In the genomic region with DNA sequence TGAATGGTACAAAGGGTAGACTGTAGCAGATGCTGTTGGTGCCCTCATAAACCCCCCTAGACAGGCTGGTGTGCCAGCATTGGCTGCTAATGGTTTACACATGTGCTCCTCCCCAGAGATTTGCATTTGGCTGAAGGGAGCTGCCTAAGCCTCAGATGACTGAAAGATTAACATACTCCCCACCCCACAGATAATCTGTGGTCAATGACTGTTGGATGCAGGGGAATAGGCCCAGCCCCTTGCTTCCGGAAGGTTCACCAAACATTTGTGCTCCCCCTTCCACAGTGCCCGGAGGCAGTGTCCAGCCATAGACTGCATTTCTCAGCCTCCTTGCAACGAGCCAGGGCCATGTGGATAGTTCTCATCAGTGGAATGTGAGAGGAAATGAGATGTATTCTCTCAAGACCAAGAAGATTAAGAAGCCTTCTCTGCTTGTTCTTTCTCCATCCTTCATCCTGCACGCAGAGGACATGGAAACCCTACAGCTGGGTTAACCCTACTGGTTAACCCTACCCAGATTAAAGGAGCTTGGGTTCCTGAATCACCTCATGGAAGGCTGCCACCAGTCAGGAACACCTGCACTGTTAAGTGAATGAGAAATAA, we compare ENCODE assay signal across 9 cellular contexts.
A peak's percentile ranks its signal among the peaks of the same experiment; 100 is the strongest.
DNase-seq lines count a peak whose midpoint lies in the region; FAIRE-seq and TF ChIP-seq lines count a peak whose summit lies in the region.
"Had no signal": no experiment of that assay in that cellular context is flagged by ENCODE, and none has a peak within 500 bp of the region (broad histone marks: within the 10 kb centered on the region; RNA-seq: fewer than 3 reads in every experiment).

No MANE protein-coding gene starts in this region.

- H3K27me3 ChIP-seq in Caco-2 (replicated peaks; ENCODE audit: control insufficient read depth, insufficient read depth, low read length), result no peaks in the 10 kb centered on the region

- H3K4me1 ChIP-seq in HEK293 (ENCODE audit: control insufficient read depth, insufficient read depth, low read length) (no peaks in the 10 kb centered on the region), Caco-2 (no peaks in the 10 kb centered on the region)

- H3K36me3 Mint-ChIP-seq in Caco-2 (ENCODE audit: insufficient read depth, unreplicated experiment), result no peaks in the 10 kb centered on the region
- H3K36me3 Mint-ChIP-seq: naive B cell had no signal

- no peaks in the 10 kb centered on the region for H3K27me3 Mint-ChIP-seq in Caco-2 (ENCODE audit: insufficient read depth, unreplicated experiment)

- intact Hi-C loops in cardiac septum (cut with DNase I) (no loop called here), Caco-2 (cut with micrococcal nuclease; ENCODE audit: unreplicated experiment) (no loop called here)

- H3K4me3 ChIP-seq in HEK293 (ENCODE audit: low read depth, low read length) (no peak overlapping the region), Caco-2 (ENCODE audit: low read depth, low read length) (no peak overlapping the region)

- CTCF ChIA-PET in HEK293 (lab: Yijun Ruan, JAX) (interaction anchor here (0.5 to 8.5 kb wide), 5 partner anchors 28 to 704 kb away, joined by 3 to 137 read pairs (median 3); a partner anchor contains a TSS), Caco-2 (lab: Charles Lee) (interaction anchor here (1.1 to 2.5 kb wide), 3 partner anchors 96 to 128 kb away, joined by 4 to 14 read pairs (median 5); a partner anchor contains a TSS)

- H3K27ac ChIP-seq in HEK293 (ENCODE audit: extremely low read depth, low read depth, low read length), result no peak overlapping the region

- no peak for FAIRE-seq in GM12891 (lab: Jason Lieb, UNC)

- TF ChIP-seq CTCF in HEK293 (tag by site-specific recombination; IDR thresholded peaks at IDR 0.05), result no peak
- no peak for TF ChIP-seq CTCF in Caco-2 (IDR thresholded peaks at IDR 0.05; ENCODE audit: insufficient read depth in 1 of 2, low read depth in 1 of 2, low read length in 1 of 2, severe bottlenecking in 1 of 2, unreplicated experiment in 1 of 2)

- no peaks in the 10 kb centered on the region for H3K9me3 Mint-ChIP-seq in Caco-2 (ENCODE audit: unreplicated experiment)
- H3K9me3 Mint-ChIP-seq: naive B cell had no signal

- BruUV-seq in Caco-2 (replicated peaks; lab: Mats Ljungman, UMichigan), result no TSS peak

- TF ChIP-seq POLR2A in GM12891 (IDR thresholded peaks at IDR 0.05; ENCODE audit: low read depth, low read length), result peak; percentile 41; the same call in 1 of the 2 replicates

- DNase-seq in GM12891 (ENCODE audit: insufficient read length, low spot score), result no peak
- peak; percentile 85 for DNase-seq in NCI-H2171 (lab: John Stamatoyannopoulos, UW)
- peak; percentile 88 for DNase-seq in fibroblast of gingiva (ENCODE audit: low read depth)
- DNase-seq in HuH-7 (ENCODE audit: low spot score), result no peak
- no peak for DNase-seq in cardiac septum (ENCODE audit: low spot score)
- no peak for DNase-seq in occipital lobe (lab: John Stamatoyannopoulos, UW)
- no peak for DNase-seq in Caco-2
- DNase-seq: naive B cell had no signal

- POLR2A ChIA-PET in HEK293 (lab: Yijun Ruan, JAX), result interaction anchor here (0.5 to 7.2 kb wide), 2 partner anchors 97 to 116 kb away, joined by 4 to 51 read pairs; a partner anchor contains a TSS
- POLR2A ChIA-PET in Caco-2 (lab: Charles Lee), result no interaction called here

- H3K36me3 ChIP-seq in HEK293 (ENCODE audit: control insufficient read depth in 2 of 2, insufficient read depth in 1 of 2, low read length in 2 of 2) (no peaks in the 10 kb centered on the region), Caco-2 (ENCODE audit: control insufficient read depth, insufficient read depth, low read length) (no peaks in the 10 kb centered on the region)

- H3K27ac Mint-ChIP-seq in Caco-2 (ENCODE audit: unreplicated experiment), result no peak overlapping the region
- H3K27ac Mint-ChIP-seq: naive B cell had no signal

- no peaks in the 10 kb centered on the region for H3K9me3 ChIP-seq in HEK293 (ENCODE audit: control insufficient read depth, insufficient read depth, low read depth, low read length)
- H3K9me3 ChIP-seq in Caco-2, result no peaks in the 10 kb centered on the region

- H3K4me1 Mint-ChIP-seq in Caco-2 (ENCODE audit: low read depth, unreplicated experiment), result peaks cover 7% of the 10 kb centered on the region

- no peak overlapping the region for H3K4me3 Mint-ChIP-seq in Caco-2 (ENCODE audit: unreplicated experiment)

TF ChIP-seq in GM12891, 5 proteins besides CTCF, POLR2A, EP300 and RAD21:
- TF ChIP-seq TAF1 (IDR thresholded peaks at IDR 0.05; ENCODE audit: low read depth, low read length), result no peak
- no peak for TF ChIP-seq SPI1 (IDR thresholded peaks at IDR 0.05; ENCODE audit: low read depth, low read length)
- no peak for TF ChIP-seq POU2F2 (IDR thresholded peaks at IDR 0.05; ENCODE audit: low read depth, low read length)
- TF ChIP-seq POLR2AphosphoS5 (IDR thresholded peaks at IDR 0.05; ENCODE audit: low read depth, low read length), result no peak
TF ChIP-seq in GM12891: peak in this region for 0.

TF ChIP-seq in HEK293, 187 proteins besides CTCF, POLR2A, EP300 and RAD21:
- TF ChIP-seq WT1 (tag by site-specific recombination; IDR thresholded peaks at IDR 0.05) (peak; percentile 53; the same call in 1 of the 2 replicates), HOXD13 (CRISPR knock-in tag; IDR thresholded peaks at IDR 0.05; ENCODE audit: borderline replicate concordance) (no peak)

Comparison
In these comparisons a context has a peak if more than half of its experiments do, and no peak if none do; other contexts are left out.
1. DNase-seq: peak in NCI-H2171 (single experiment) and fibroblast of gingiva (single experiment); none in GM12891 (single experiment), HuH-7 (single experiment), cardiac septum (single experiment), occipital lobe (single experiment) and Caco-2 (0 of 2).